Comparison of ENCODE assay signal across 8 cellular contexts in genomic region chr13:46982856-46983582, GRCh38.
DNase-seq lines count a peak whose midpoint lies in the region; ATAC-seq, FAIRE-seq and TF ChIP-seq lines count a peak whose summit lies in the region.

No MANE protein-coding gene starts in this region.

- TF ChIP-seq CTCF in CD14-positive monocyte (IDR thresholded peaks at IDR 0.05): no peak

- H3K9me3 Mint-ChIP-seq in activated T-helper 17 cell treated with anti-CD3 and anti-CD28 coated beads, Interleukin-2, amount 50 U/mL, for 72 hours: no peaks in the 10 kb centered on the region
- peaks cover 0 to 4% (median 0%) of the 10 kb centered on the region in 7 donors for H3K9me3 Mint-ChIP-seq in CD14-positive monocyte

- H3K4me1 Mint-ChIP-seq in activated T-helper 17 cell treated with anti-CD3 and anti-CD28 coated beads, Interleukin-2, amount 50 U/mL, for 72 hours: no peaks in the 10 kb centered on the region
- peaks cover 20% of the 10 kb centered on the region for H3K4me1 Mint-ChIP-seq in CD14-positive monocyte

- H3K27ac Mint-ChIP-seq in activated T-helper 17 cell treated with anti-CD3 and anti-CD28 coated beads, Interleukin-2, amount 50 U/mL, for 72 hours: no peak overlapping the region
- H3K27ac Mint-ChIP-seq in CD14-positive monocyte: peak overlapping the region in 3 of 7 donors; percentile 18 to 78 (median 19)

- ATAC-seq in GM18499 (IDR thresholded peaks at IDR 0.05; ENCODE audit: insufficient read depth, unreplicated experiment): peak; percentile 92
- peak; percentile 86 for ATAC-seq in GM21381 (IDR thresholded peaks at IDR 0.05; ENCODE audit: unreplicated experiment)
- peak; percentile 88 for ATAC-seq in HG03342 (IDR thresholded peaks at IDR 0.05; ENCODE audit: unreplicated experiment)
- peak; percentile 37 for ATAC-seq in activated T-helper 17 cell treated with anti-CD3 and anti-CD28 coated beads, Interleukin-2, amount 50 U/mL, for 72 hours (replicated peaks)

- intact Hi-C loops in CD14-positive monocyte (cut with micrococcal nuclease): no loop called here

- DNase-seq in RCC 7860 (ENCODE audit: low spot score): no peak
- DNase-seq in dermis blood vessel endothelial cell: no peak
- no peak for DNase-seq in CD14-positive monocyte (ENCODE audit: low spot score)
- DNase-seq in cerebellar nuclear complex (lab: John Stamatoyannopoulos, UW): no peak

- no peaks in the 10 kb centered on the region for H3K36me3 Mint-ChIP-seq in activated T-helper 17 cell treated with anti-CD3 and anti-CD28 coated beads, Interleukin-2, amount 50 U/mL, for 72 hours (ENCODE audit: low read depth)
- H3K36me3 Mint-ChIP-seq in CD14-positive monocyte: no peaks in the 10 kb centered on the region

- H3K4me3 Mint-ChIP-seq in activated T-helper 17 cell treated with anti-CD3 and anti-CD28 coated beads, Interleukin-2, amount 50 U/mL, for 72 hours: no peak overlapping the region
- peak overlapping the region in 1 of 2 donors; percentile 74 for H3K4me3 Mint-ChIP-seq in CD14-positive monocyte

- H3K27me3 Mint-ChIP-seq in activated T-helper 17 cell treated with anti-CD3 and anti-CD28 coated beads, Interleukin-2, amount 50 U/mL, for 72 hours: peaks cover 3% of the 10 kb centered on the region
- peaks cover 17 to 38% (median 18%) of the 10 kb centered on the region in 3 donors for H3K27me3 Mint-ChIP-seq in CD14-positive monocyte (ENCODE audit: low read depth in 3 of 3)

- FAIRE-seq in RCC 7860 (lab: Jason Lieb, UNC): no peak

Comparison
In these comparisons a context has a peak if more than half of its experiments do, and no peak if none do; other contexts are left out.
1. ATAC-seq: peak in every context shown above with its lines; median percentile 92 in GM18499; 88 in HG03342; 86 in GM21381; 37 in activated T-helper 17 cell treated with anti-CD3 and anti-CD28 coated beads, Interleukin-2, amount 50 U/mL, for 72 hours.